Comparison of ENCODE assay signal across 22 cellular contexts in the genomic region with DNA sequence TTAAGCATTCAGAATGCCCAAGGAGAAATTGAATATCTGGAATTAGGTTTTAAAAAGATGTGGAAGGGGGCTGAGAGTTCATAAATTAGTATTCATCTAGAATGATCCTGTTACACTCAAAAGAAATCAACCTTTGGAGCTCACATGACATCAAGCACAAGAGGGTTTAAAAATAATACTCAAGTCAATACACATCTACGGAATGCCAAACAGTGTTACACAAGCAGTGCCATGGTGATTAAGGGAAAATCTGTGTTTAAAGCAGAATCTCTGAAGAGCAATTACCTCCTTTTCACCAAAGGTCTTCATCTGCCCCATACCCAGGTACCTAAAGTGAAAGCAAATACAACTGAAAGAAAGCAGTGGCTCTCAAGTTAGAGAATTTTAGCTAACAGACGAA.
"Had no signal": no experiment of that assay in that cellular context is flagged by ENCODE, and none has a peak within 500 bp of the region (broad histone marks: within the 10 kb centered on the region; RNA-seq: fewer than 3 reads in every experiment).

No MANE protein-coding gene starts in this region.

- H3K4me1 ChIP-seq: Peyer's patch had no signal

- ATAC-seq: activated T-cell treated with anti-CD3 and anti-CD28 coated beads, Interleukin-2, amount 50 U/mL, for 72 hours; T-helper 17 cell; WTC11 had no signal

- H3K27me3 ChIP-seq: brain microvascular endothelial cell, cardiac muscle cell, Peyer's patch had no signal

- DNase-seq: activated CD4-positive, alpha-beta memory T cell treated with anti-CD3 and anti-CD28 coated beads, Interleukin-2, amount 10 ng/mL, durations not matched to agents 7 days and 5 days; activated CD4-positive, alpha-beta T cell treated with anti-CD3 and anti-CD28 coated beads, Interleukin-2, amount 10 ng/mL, durations not matched to agents 7 days and 5 days; activated CD4-positive, CD25-positive, alpha-beta regulatory T cell treated with anti-CD3 and anti-CD28 coated beads, Interleukin-2, amount 50 U/mL, for 72 hours; activated gamma-delta T cell treated with Interleukin-2 at 50 U/mL for 16 hours; activated naive CD4-positive, alpha-beta T cell treated with anti-CD3 and anti-CD28 coated beads, Interleukin-2, amount 10 ng/mL, durations not matched to agents 7 days and 5 days; activated naive CD8-positive, alpha-beta T cell treated with anti-CD3 and anti-CD28 coated beads for 36 hours; activated T-cell treated with anti-CD3 and anti-CD28 coated beads for 4 hours; activated T-cell treated with anti-CD3 and anti-CD28 coated beads, Interleukin-2, amount 50 U/mL, for 72 hours; brain microvascular endothelial cell; cerebellar nuclear complex; KG1; NCI-H1048; NCI-H1417; NCI-H1930; NCI-H446 treated with DMSO at 0.1 percent for 48 hours; NCI-H524 treated with DMSO at 0.1 percent for 48 hours; Peyer's patch; SHP77 treated with DMSO at 0.1 percent for 48 hours; T-helper 17 cell; T-helper 9 cell had no signal

- H3K27ac ChIP-seq: brain microvascular endothelial cell, cardiac muscle cell, Peyer's patch had no signal

- H3K9me3 ChIP-seq: Peyer's patch had no signal

- H3K36me3 ChIP-seq: brain microvascular endothelial cell, cardiac muscle cell, Peyer's patch had no signal

- H3K4me3 ChIP-seq: cardiac muscle cell, Peyer's patch had no signal
